1 cellular context compared by ENCODE assay signal in genomic region chr15:74040115-74040850, GRCh38.
A peak's percentile ranks its signal among the peaks of the same experiment; 100 is the strongest.
TF ChIP-seq lines count a peak whose summit lies in the region.

No MANE protein-coding gene starts in this region.

TF ChIP-seq in H1, 55 proteins besides CTCF, POLR2A, EP300 and RAD21:
- no peak for TF ChIP-seq CHD7 (IDR thresholded peaks at IDR 0.05; ENCODE audit: insufficient replicate concordance, low read length)
- no peak for TF ChIP-seq GTF2F1 (IDR thresholded peaks at IDR 0.05; ENCODE audit: borderline replicate concordance, low read depth, low read length)
- no peak for TF ChIP-seq RNF2 (IDR thresholded peaks at IDR 0.05; ENCODE audit: borderline replicate concordance, low read depth, low read length, missing control alignments, poor library complexity, severe bottlenecking)
- TF ChIP-seq ZNF274 (IDR thresholded peaks at IDR 0.05; ENCODE audit: borderline replicate concordance, extremely low read depth, low read length), result no peak
- 0 out of 2 replicates have a peak, but pooled peaks have one; percentile 18 for TF ChIP-seq TCF12 (IDR thresholded peaks at IDR 0.05; ENCODE audit: low read depth, low read length)
- no peak for TF ChIP-seq EGR1 (IDR thresholded peaks at IDR 0.05; ENCODE audit: borderline replicate concordance, low read depth, low read length)
- no peak for TF ChIP-seq HDAC6 (IDR thresholded peaks at IDR 0.05; ENCODE audit: low read depth, low read length)
- no peak for TF ChIP-seq KDM4A (IDR thresholded peaks at IDR 0.05; ENCODE audit: low read depth, low read length, severe bottlenecking)
